Comparison of ENCODE assay signal across 11 cellular contexts in the genomic region with DNA sequence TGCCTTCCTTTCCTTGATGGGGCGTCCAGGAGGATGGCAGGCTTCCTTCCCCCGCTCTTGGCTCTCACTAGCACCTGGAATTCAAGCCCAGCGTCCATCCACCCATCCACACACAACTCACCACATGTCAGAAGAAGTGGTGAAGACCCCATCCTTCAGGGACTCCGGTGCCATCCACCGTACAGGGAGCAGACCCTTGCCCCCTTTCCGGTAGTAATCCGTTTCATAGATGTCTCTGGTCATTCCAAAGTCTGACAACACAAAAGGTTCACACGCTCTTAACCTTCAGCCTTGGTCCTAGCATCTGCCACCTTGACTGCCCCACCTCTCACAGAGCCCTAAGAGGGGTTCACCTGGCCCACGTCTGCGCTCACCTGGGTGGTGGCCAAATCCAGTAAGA.
"Had no signal": no experiment of that assay in that cellular context is flagged by ENCODE, and none has a peak within 500 bp of the region (broad histone marks: within the 10 kb centered on the region; RNA-seq: fewer than 3 reads in every experiment).

No MANE protein-coding gene starts in this region.

- H3K4me3 Mint-ChIP-seq: GM23338, H9, HFFc6 had no signal

- FAIRE-seq: H1, H54 had no signal

- H3K27ac Mint-ChIP-seq: GM23338, HFFc6 had no signal

- H3K9me3 ChIP-seq: HAP-1 had no signal

- H3K4me3 ChIP-seq: GM23248, GM23338, HAP-1 had no signal

- H3K4me1 ChIP-seq: HAP-1 had no signal

- DNase-seq: GM23248, GOT3, H7, H9, HCEC 1CT, HFFc6 had no signal

- H3K27ac ChIP-seq: GM23248 had no signal

- H3K4me1 Mint-ChIP-seq: GM23338, H9 had no signal

- ATAC-seq: GM23338, HCT116 had no signal
